In genomic region chr1:59107516-59107915, GRCh38 we compare ENCODE assay signal across 15 cellular contexts.
DNase-seq lines count a peak whose midpoint lies in the region; ATAC-seq, FAIRE-seq and TF ChIP-seq lines count a peak whose summit lies in the region.
"Had no signal": no experiment of that assay in that cellular context is flagged by ENCODE, and none has a peak within 500 bp of the region (broad histone marks: within the 10 kb centered on the region; RNA-seq: fewer than 3 reads in every experiment).

No MANE protein-coding gene starts in this region.

- no peak overlapping the region for H3K56ac ChIP-seq in H1 (replicated peaks; ENCODE audit: insufficient read length, low read depth, low read length)

- H3K4me2 ChIP-seq in H1 (ENCODE audit: insufficient read depth in 1 of 2, low read depth in 2 of 2, low read length in 2 of 2) (no peak overlapping the region), keratinocyte (ENCODE audit: control insufficient read depth, extremely low read depth, insufficient read depth, low read depth, low read length) (peak overlapping the region; percentile 64)

- H3K27ac Mint-ChIP-seq in activated CD8-positive, alpha-beta T cell treated with anti-CD3 and anti-CD28 coated beads for 36 hours: no peak overlapping the region
- H3K27ac Mint-ChIP-seq: dendritic cell treated with granulocyte-macrophage colony-stimulating factor and Interleukin-4, amounts not matched to agents 40 ng/mL and 50 ng/mL, for 4 days; natural killer cell treated with Interleukin-12 subunit alpha and Interleukin-12 subunit beta and Interleukin-15 and Interleukin-18, amount 100 ng/mL, for 72 hours; stimulated activated naive CD8-positive, alpha-beta T cell treated with anti-CD3 and anti-CD28 coated beads, Interleukin-15, amount 100 ng/mL, for 72 hours had no signal

- no peak for ATAC-seq in activated CD8-positive, alpha-beta T cell treated with anti-CD3 and anti-CD28 coated beads for 36 hours
- no peak for ATAC-seq in HG03460 (IDR thresholded peaks at IDR 0.05; ENCODE audit: unreplicated experiment)
- ATAC-seq: natural killer cell treated with Interleukin-12 subunit alpha and Interleukin-12 subunit beta and Interleukin-15 and Interleukin-18, amount 100 ng/mL, for 72 hours; stimulated activated naive CD8-positive, alpha-beta T cell treated with anti-CD3 and anti-CD28 coated beads, Interleukin-15, amount 100 ng/mL, for 72 hours had no signal

- H3K23me2 ChIP-seq in H1 (ENCODE audit: low read depth, low read length): no peaks in the 10 kb centered on the region

- no peak overlapping the region; the same call in 1 of the 2 replicates for H3K18ac ChIP-seq in H1 (ENCODE audit: extremely low read depth, low read length)

- no peak overlapping the region for H3K23ac ChIP-seq in H1 (ENCODE audit: insufficient read length)

- H3K14ac ChIP-seq in H1 (ENCODE audit: insufficient read length): no peak overlapping the region

- POLR2A ChIA-PET in H1 (lab: Charles Lee; ENCODE audit: partially characterized antibody): interaction anchor here (1.0 to 1.2 kb wide), 3 partner anchors 11 to 47 kb away, joined by 3 read pairs; no protein-coding TSS in a partner anchor
- POLR2A ChIA-PET in activated CD8-positive, alpha-beta T cell treated with anti-CD3 and anti-CD28 coated beads for 36 hours (lab: Charles Lee): no interaction called here

- H2BK20ac ChIP-seq in H1 (ENCODE audit: low read length): peak overlapping the region; percentile 62; the same call in 1 of the 2 replicates

- H3K4me1 ChIP-seq in H1 (replicated peaks in 1 of 4; ENCODE audit: control insufficient read depth in 3 of 4, insufficient read depth in 4 of 4, low read length in 3 of 4) (peaks cover 0 to 8% (median 6%) of the 10 kb centered on the region in 4 experiments; a peak in 5 of 7 replicates), keratinocyte (ENCODE audit: control insufficient read depth, extremely low read depth, insufficient read depth, low read length) (peaks cover 14% of the 10 kb centered on the region), tibial nerve (peaks cover 0 to 33% (median 12%) of the 10 kb centered on the region in 4 donors)
- H3K4me1 ChIP-seq: Caco-2 had no signal

- 89% methylated on average over 5 of the region's 5 CpGs; no CpG with 5 or more reads in 1 of the 2 experiments for WGBS in H1 (ENCODE audit: extremely low coverage in 1 of 2, insufficient coverage in 1 of 2, insufficient read length in 1 of 2, insufficient replicate concordance in 2 of 2, low coverage in 1 of 2, low lambda C conversion rate in 2 of 2, missing lambda C conversion rate in 1 of 2), 2 experiments
- WGBS in tibial nerve, 2 donors: 80 to 81% methylated on average over 5 of the region's 5 CpGs

- no peaks in the 10 kb centered on the region for H3K9me3 Mint-ChIP-seq in activated CD8-positive, alpha-beta T cell treated with anti-CD3 and anti-CD28 coated beads for 36 hours
- H3K9me3 Mint-ChIP-seq: dendritic cell treated with granulocyte-macrophage colony-stimulating factor and Interleukin-4, amounts not matched to agents 40 ng/mL and 50 ng/mL, for 4 days; natural killer cell treated with Interleukin-12 subunit alpha and Interleukin-12 subunit beta and Interleukin-15 and Interleukin-18, amount 100 ng/mL, for 72 hours; stimulated activated naive CD8-positive, alpha-beta T cell treated with anti-CD3 and anti-CD28 coated beads, Interleukin-15, amount 100 ng/mL, for 72 hours had no signal

- H3K9ac ChIP-seq in H1 (replicated peaks in 1 of 4; ENCODE audit: extremely low read depth in 1 of 4, low read depth in 3 of 4, low read length in 3 of 4): no peak overlapping the region
- no peak overlapping the region for H3K9ac ChIP-seq in keratinocyte (ENCODE audit: control insufficient read depth, extremely low read depth, insufficient read depth, low read length)

- H3K4me1 Mint-ChIP-seq in activated CD8-positive, alpha-beta T cell treated with anti-CD3 and anti-CD28 coated beads for 36 hours (ENCODE audit: low read depth): no peaks in the 10 kb centered on the region
- H3K4me1 Mint-ChIP-seq: stimulated activated naive CD8-positive, alpha-beta T cell treated with anti-CD3 and anti-CD28 coated beads, Interleukin-15, amount 100 ng/mL, for 72 hours had no signal

- H2AFZ ChIP-seq in H1 (ENCODE audit: low read length) (peak overlapping the region; percentile 4; the same call in 1 of the 2 replicates), keratinocyte (ENCODE audit: control insufficient read depth, low read length) (peak overlapping the region; percentile 76)

- no peaks in the 10 kb centered on the region for H3K9me1 ChIP-seq in keratinocyte (ENCODE audit: control insufficient read depth, extremely low read depth, insufficient read depth, low read length)

- TF ChIP-seq EP300 in H1 (IDR thresholded peaks at IDR 0.05; ENCODE audit: borderline replicate concordance in 1 of 2, low read depth in 2 of 2, low read length in 2 of 2) (no peak), tibial nerve (IDR thresholded peaks at IDR 0.05) (peak in 1 of 2 donors; percentile 79)

- H3K9me3 ChIP-seq in H1 (ENCODE audit: insufficient read depth in 2 of 2, low read depth in 1 of 2, low read length in 1 of 2): no peaks in the 10 kb centered on the region
- H3K9me3 ChIP-seq in keratinocyte (ENCODE audit: control insufficient read depth, low read depth, low read length): no peaks in the 10 kb centered on the region
- no peaks in the 10 kb centered on the region for H3K9me3 ChIP-seq in tibial nerve
- H3K9me3 ChIP-seq: Caco-2 had no signal

- TF ChIP-seq POLR2A in H1 (IDR thresholded peaks at IDR 0.05; ENCODE audit: control extremely low read depth in 1 of 2, low read depth in 2 of 2, low read length in 2 of 2) (no peak), tibial nerve (IDR thresholded peaks at IDR 0.05) (no peak)

- H3K4me3 Mint-ChIP-seq in activated CD8-positive, alpha-beta T cell treated with anti-CD3 and anti-CD28 coated beads for 36 hours: no peak overlapping the region
- H3K4me3 Mint-ChIP-seq: dendritic cell treated with granulocyte-macrophage colony-stimulating factor and Interleukin-4, amounts not matched to agents 40 ng/mL and 50 ng/mL, for 4 days; natural killer cell treated with Interleukin-12 subunit alpha and Interleukin-12 subunit beta and Interleukin-15 and Interleukin-18, amount 100 ng/mL, for 72 hours; stimulated activated naive CD8-positive, alpha-beta T cell treated with anti-CD3 and anti-CD28 coated beads, Interleukin-15, amount 100 ng/mL, for 72 hours had no signal

- CTCF ChIA-PET in H1 (lab: Charles Lee; ENCODE audit: partially characterized antibody): interaction anchor here (1.0 to 3.1 kb wide), 3 partner anchors 10 to 25 kb away, joined by 3 to 8 read pairs (median 4); no protein-coding TSS in a partner anchor
- CTCF ChIA-PET in activated CD8-positive, alpha-beta T cell treated with anti-CD3 and anti-CD28 coated beads for 36 hours (lab: Charles Lee): no interaction called here

- H3K36me3 ChIP-seq in H1 (ENCODE audit: control insufficient read depth in 2 of 4, insufficient read depth in 4 of 4, low read length in 3 of 4) (no peaks in the 10 kb centered on the region), keratinocyte (ENCODE audit: control insufficient read depth in 2 of 2, extremely low read depth in 1 of 2, insufficient read depth in 2 of 2, low read length in 2 of 2) (no peaks in the 10 kb centered on the region), tibial nerve (no peaks in the 10 kb centered on the region)

- H3K36me3 Mint-ChIP-seq in activated CD8-positive, alpha-beta T cell treated with anti-CD3 and anti-CD28 coated beads for 36 hours (ENCODE audit: low read depth): no peaks in the 10 kb centered on the region
- H3K36me3 Mint-ChIP-seq: natural killer cell treated with Interleukin-12 subunit alpha and Interleukin-12 subunit beta and Interleukin-15 and Interleukin-18, amount 100 ng/mL, for 72 hours had no signal

- H3K27me3 ChIP-seq in H1 (replicated peaks in 1 of 4; ENCODE audit: control insufficient read depth in 3 of 4, extremely low read depth in 1 of 4, insufficient read depth in 3 of 4, low read length in 3 of 4) (no peaks in the 10 kb centered on the region), keratinocyte (ENCODE audit: control insufficient read depth, extremely low read depth, insufficient read depth, low read length) (no peaks in the 10 kb centered on the region), tibial nerve (no peaks in the 10 kb centered on the region)

- H2BK5ac ChIP-seq in H1 (ENCODE audit: low read depth, low read length): peak overlapping the region; percentile 77; the same call in 1 of the 2 replicates

- H4K5ac ChIP-seq in H1 (ENCODE audit: insufficient read length, low read depth, low read length): peak overlapping the region; percentile 11

- peak overlapping the region; percentile 6 for H3K4ac ChIP-seq in H1 (replicated peaks; ENCODE audit: insufficient read length, low read depth, low read length)

- TF ChIP-seq CTCF in H1 (IDR thresholded peaks at IDR 0.05; ENCODE audit: control extremely low read depth in 1 of 3, insufficient read depth in 1 of 3, low read depth in 1 of 3, low read length in 3 of 3) (no peak), keratinocyte (optimal IDR thresholded peaks at IDR 0.05 in 1 of 3, IDR thresholded peaks at IDR 0.05 in 1 of 3, conservative IDR thresholded peaks at IDR 0.05 in 1 of 3; ENCODE audit: extremely low read depth in 1 of 3, insufficient read depth in 2 of 3, low read length in 3 of 3) (no peak), tibial nerve (IDR thresholded peaks at IDR 0.05) (no peak)
- TF ChIP-seq CTCF in activated CD8-positive, alpha-beta T cell treated with anti-CD3 and anti-CD28 coated beads for 36 hours (IDR thresholded peaks at IDR 0.05): no peak

- H2AK5ac ChIP-seq in H1 (ENCODE audit: low read depth, low read length): no peak overlapping the region

- no peaks in the 10 kb centered on the region for H3K79me1 ChIP-seq in H1 (ENCODE audit: low read depth, low read length)

- intact Hi-C loops in activated CD8-positive, alpha-beta T cell treated with anti-CD3 and anti-CD28 coated beads for 36 hours (cut with micrococcal nuclease): no loop called here

- no peak overlapping the region for H4K8ac ChIP-seq in H1 (ENCODE audit: extremely low read depth, insufficient read depth, low read length)

- peak overlapping the region; percentile 75 for H2BK120ac ChIP-seq in H1 (replicated peaks; ENCODE audit: low read depth, low read length)

- H4K91ac ChIP-seq in H1 (replicated peaks; ENCODE audit: insufficient read length, low read length): peak overlapping the region; percentile 77

- dilution Hi-C loops in keratinocyte (cut with MboI; ENCODE audit: extremely low pct_ligation_motif_present, low sequenced_read_pairs): no loop called here

- DNase-seq in NCI-H446 (lab: John Stamatoyannopoulos, UW) (peak; percentile 48 to 90), H1 (ENCODE audit: low read depth in 1 of 2, low spot score in 2 of 2) (no peak), keratinocyte (ENCODE audit: low read depth, low spot score) (no peak), tibial nerve (ENCODE audit: low spot score in 2 of 2) (peak; percentile 52 to 73), NCI-H748 (lab: John Stamatoyannopoulos, UW; ENCODE audit: unreplicated experiment) (no peak)
- no peak for DNase-seq in activated naive CD4-positive, alpha-beta T cell treated with anti-CD3 and anti-CD28 coated beads, Interleukin-2, amount 50 U/mL, for 16 hours
- DNase-seq in activated CD8-positive, alpha-beta T cell treated with anti-CD3 and anti-CD28 coated beads for 36 hours: no peak
- DNase-seq: activated effector memory CD4-positive, alpha-beta T cell treated with Interleukin-2 at 50 U/mL for 16 hours; Caco-2; NCI-H1417 treated with DMSO at 0.1 percent for 48 hours; stimulated activated CD4-positive, alpha-beta T cell treated with anti-CD3 and anti-CD28 coated beads, Interleukin-1b, Interleukin-23, amount 100 ng/mL, for 48 hours; stimulated activated naive CD8-positive, alpha-beta T cell treated with anti-CD3 and anti-CD28 coated beads, Interleukin-15, amount 100 ng/mL, for 72 hours had no signal

- FAIRE-seq in H1 (lab: Jason Lieb, UNC) (no peak), keratinocyte (lab: Jason Lieb, UNC) (peak; percentile 96)

- H4K20me1 ChIP-seq in H1 (replicated peaks in 1 of 2; ENCODE audit: control insufficient read depth in 1 of 2, insufficient read depth in 2 of 2, low read length in 2 of 2): no peaks in the 10 kb centered on the region
- no peaks in the 10 kb centered on the region for H4K20me1 ChIP-seq in keratinocyte (ENCODE audit: control insufficient read depth, extremely low read depth, insufficient read depth, low read length)

- H3K27ac ChIP-seq in H1 (ENCODE audit: low read depth, low read length): no peak overlapping the region
- H3K27ac ChIP-seq in keratinocyte (ENCODE audit: control insufficient read depth, insufficient read depth, low read length): peak overlapping the region; percentile 43
- peak overlapping the region in 2 of 4 donors; percentile 55 to 57 for H3K27ac ChIP-seq in tibial nerve

- H2BK12ac ChIP-seq in H1 (ENCODE audit: low read depth, low read length): peak overlapping the region; percentile 93; the same call in 1 of the 2 replicates

- TF ChIP-seq RAD21 in H1 (IDR thresholded peaks at IDR 0.05 in 1 of 2, conservative IDR thresholded peaks at IDR 0.05 in 1 of 2; ENCODE audit: low read depth in 2 of 2, low read length in 2 of 2): no peak

- H3K27me3 Mint-ChIP-seq in activated CD8-positive, alpha-beta T cell treated with anti-CD3 and anti-CD28 coated beads for 36 hours: no peaks in the 10 kb centered on the region
- H3K27me3 Mint-ChIP-seq: dendritic cell treated with granulocyte-macrophage colony-stimulating factor and Interleukin-4, amounts not matched to agents 40 ng/mL and 50 ng/mL, for 4 days; natural killer cell treated with Interleukin-12 subunit alpha and Interleukin-12 subunit beta and Interleukin-15 and Interleukin-18, amount 100 ng/mL, for 72 hours; stimulated activated naive CD8-positive, alpha-beta T cell treated with anti-CD3 and anti-CD28 coated beads, Interleukin-15, amount 100 ng/mL, for 72 hours had no signal

- H3K79me2 ChIP-seq in H1 (ENCODE audit: control insufficient read depth in 1 of 2, insufficient read depth in 2 of 2, low read length in 2 of 2) (no peaks in the 10 kb centered on the region), keratinocyte (ENCODE audit: control insufficient read depth, insufficient read depth, low read length) (no peaks in the 10 kb centered on the region)

- H2BK15ac ChIP-seq in H1 (ENCODE audit: low read length): peak overlapping the region; percentile 67; the same call in 1 of the 2 replicates

- no peak overlapping the region for H3K4me3 ChIP-seq in H1 (ENCODE audit: extremely low read depth in 1 of 4, insufficient read depth in 2 of 4, low read depth in 3 of 4, low read length in 4 of 4)
- no peak overlapping the region for H3K4me3 ChIP-seq in keratinocyte (ENCODE audit: control insufficient read depth in 2 of 3, extremely low read depth in 1 of 3, insufficient read depth in 2 of 3, low read depth in 1 of 3, low read length in 3 of 3)
- no peak overlapping the region for H3K4me3 ChIP-seq in tibial nerve

Comparison
In these comparisons a context has a peak if more than half of its experiments do, and no peak if none do; other contexts are left out.
1. DNase-seq: peak in NCI-H446 (2 of 2) and tibial nerve (2 of 2); none in H1 (0 of 2), keratinocyte (single experiment), activated naive CD4-positive, alpha-beta T cell treated with anti-CD3 and anti-CD28 coated beads, Interleukin-2, amount 50 U/mL, for 16 hours (single experiment), activated CD8-positive, alpha-beta T cell treated with anti-CD3 and anti-CD28 coated beads for 36 hours (single experiment) and NCI-H748 (single experiment).